In genomic region chr19:14409157-14410053, GRCh38 we compare ENCODE assay signal across 14 cellular contexts. TPM values are rescaled to one million over a fixed set of nuclear protein-coding genes. Genes with fewer than 3 reads are reported as not detected.
DNase-seq lines count a peak whose midpoint lies in the region; ATAC-seq, FAIRE-seq and TF ChIP-seq lines count a peak whose summit lies in the region.
"Had no signal": no experiment of that assay in that cellular context is flagged by ENCODE, and none has a peak within 500 bp of the region (broad histone marks: within the 10 kb centered on the region; RNA-seq: fewer than 3 reads in every experiment).

No MANE protein-coding gene starts in this region.

- peaks cover 16% of the 10 kb centered on the region for H3F3A ChIP-seq in SK-N-SH (replicated peaks; ENCODE audit: insufficient read depth)

- peaks cover 34% of the 10 kb centered on the region for H3K79me2 ChIP-seq in K562 (ENCODE audit: control insufficient read depth, insufficient read depth, low read length)
- H3K79me2 ChIP-seq in SK-N-SH (ENCODE audit: insufficient read depth): peaks cover 36% of the 10 kb centered on the region

- POLR2A ChIA-PET in Panc1 (lab: Charles Lee): interaction anchor here (0.6 kb wide), 1 partner anchor 222 kb away, joined by 3 read pairs; no protein-coding TSS in a partner anchor
- POLR2A ChIA-PET in K562 (lab: Yijun Ruan, JAX): interaction anchor here (0.6 to 1.4 kb wide), 8 partner anchors 9 to 390 kb away, joined by 3 to 5 read pairs (median 4); partner anchors contain the start of gene DDX39A
- POLR2A ChIA-PET in SK-N-SH (lab: Yijun Ruan, JAX): no interaction called here

- ATAC-seq in left ventricle myocardium superior (no peak), Panc1 (no peak), K562 (no peak)
- ATAC-seq in stimulated activated naive CD8-positive, alpha-beta T cell treated with anti-CD3 and anti-CD28 coated beads, Interleukin-15, amount 100 ng/mL, for 72 hours: no peak
- ATAC-seq: heart left ventricle, SK-N-SH treated with all-trans-retinoic acid at 6 μM for 48 hours, WTC11 had no signal

- H4K20me1 ChIP-seq in K562 (replicated peaks; ENCODE audit: control insufficient read depth, insufficient read depth, low read length) (peaks cover 64% of the 10 kb centered on the region), SK-N-SH (ENCODE audit: insufficient read depth) (peaks cover 39% of the 10 kb centered on the region)

- in situ Hi-C loops in Panc1 (cut with HindIII; ENCODE audit: low pct_unique_long_range_greater_than_20kb, low sequenced_read_pairs) (no loop called here), K562 (cut with MboI) (no loop called here)

- H3K9ac ChIP-seq in K562 (ENCODE audit: insufficient read depth in 1 of 2, low read depth in 2 of 2, low read length in 2 of 2) (peak overlapping the region in 1 of 2 experiments; percentile 33; a peak in 2 of 4 replicates), SK-N-SH (no peak overlapping the region)
- H3K9ac ChIP-seq: KMS-11 had no signal

- H3K36me3 ChIP-seq in Panc1 (ENCODE audit: control insufficient read depth, insufficient read depth, low read length) (peaks cover 5% of the 10 kb centered on the region), K562 (ENCODE audit: control insufficient read depth, insufficient read depth, low read length) (peaks cover 93% of the 10 kb centered on the region; the same call in 2 of the 3 replicates), SK-N-SH (replicated peaks in 1 of 2; ENCODE audit: control insufficient read depth in 1 of 2, insufficient read depth in 2 of 2, low read length in 1 of 2) (peaks cover 19 to 52% of the 10 kb centered on the region in 2 experiments)

- no peak for FAIRE-seq in K562 (lab: Jason Lieb, UNC)
- FAIRE-seq in HTR-8/SVneo (lab: Jason Lieb, UNC): no peak

- peak overlapping the region in 1 of 2 donors; percentile 41 for H3K4me3 Mint-ChIP-seq in stimulated activated naive CD8-positive, alpha-beta T cell treated with anti-CD3 and anti-CD28 coated beads, Interleukin-15, amount 100 ng/mL, for 72 hours
- H3K4me3 Mint-ChIP-seq: WTC11 had no signal

- no peak overlapping the region for H2AFZ ChIP-seq in K562 (ENCODE audit: low read depth, low read length)
- no peak overlapping the region for H2AFZ ChIP-seq in SK-N-SH (ENCODE audit: low read depth)

- peaks cover 90% of the 10 kb centered on the region for H3K4me1 Mint-ChIP-seq in stimulated activated naive CD8-positive, alpha-beta T cell treated with anti-CD3 and anti-CD28 coated beads, Interleukin-15, amount 100 ng/mL, for 72 hours

- TF ChIP-seq RAD21 in K562 (CRISPR knock-in tag; conservative IDR thresholded peaks at IDR 0.05 in 1 of 2, IDR thresholded peaks at IDR 0.05 in 1 of 2) (no peak), SK-N-SH (IDR thresholded peaks at IDR 0.05; ENCODE audit: low read length) (no peak)

- H3K4me2 ChIP-seq in K562 (ENCODE audit: insufficient read depth, low read length) (no peak overlapping the region), SK-N-SH (no peak overlapping the region)
- H3K4me2 ChIP-seq: KMS-11 had no signal

- H3K27me3 Mint-ChIP-seq in stimulated activated naive CD8-positive, alpha-beta T cell treated with anti-CD3 and anti-CD28 coated beads, Interleukin-15, amount 100 ng/mL, for 72 hours: no peaks in the 10 kb centered on the region

- H3K9me2 ChIP-seq in SK-N-SH: no peaks in the 10 kb centered on the region

- H3K9me3 ChIP-seq in Panc1 (ENCODE audit: control insufficient read depth, insufficient read depth, low read depth, low read length): no peaks in the 10 kb centered on the region
- H3K9me3 ChIP-seq in K562 (replicated peaks; ENCODE audit: control insufficient read depth, insufficient read depth, low read depth, low read length): no peaks in the 10 kb centered on the region
- no peaks in the 10 kb centered on the region for H3K9me3 ChIP-seq in SK-N-SH
- H3K9me3 ChIP-seq: heart left ventricle had no signal

- DNase-seq in left ventricle myocardium superior: peak; percentile 32
- no peak for DNase-seq in cardiac septum (ENCODE audit: low spot score)
- DNase-seq in Panc1 (ENCODE audit: low read depth, low spot score): no peak
- DNase-seq in K562 (ENCODE audit: extremely low read depth in 1 of 4, low spot score in 3 of 4): peak in 2 of 4 experiments; percentile 7 to 11
- DNase-seq in stimulated activated naive CD8-positive, alpha-beta T cell treated with anti-CD3 and anti-CD28 coated beads, Interleukin-15, amount 100 ng/mL, for 72 hours: no peak
- DNase-seq in HTR-8/SVneo (ENCODE audit: insufficient read length, low spot score): no peak
- no peak for DNase-seq in SK-N-SH
- DNase-seq in OCI-M2 (lab: John Stamatoyannopoulos, UW; ENCODE audit: unreplicated experiment): no peak
- DNase-seq: heart left ventricle, NCI-H2029 treated with DMSO at 0.1 percent for 48 hours, NCI-H82 had no signal

- no peak overlapping the region for H3K27ac ChIP-seq in Panc1 (ENCODE audit: low read length)
- H3K27ac ChIP-seq in K562 (ENCODE audit: extremely low read depth, low read depth, low read length): no peak overlapping the region
- H3K27ac ChIP-seq in SK-N-SH (ENCODE audit: low read depth in 2 of 2, low read length in 1 of 2): no peak overlapping the region
- H3K27ac ChIP-seq: KMS-11 had no signal

- H3K4me3 ChIP-seq in Panc1 (ENCODE audit: low read depth in 2 of 2, low read length in 2 of 2) (no peak overlapping the region), K562 (no peak overlapping the region), SK-N-SH (ENCODE audit: low read depth in 2 of 2, low read length in 1 of 2) (no peak overlapping the region)
- H3K4me3 ChIP-seq: heart left ventricle had no signal

- peak; percentile 48 for TF ChIP-seq POLR2A in K562 (conservative IDR thresholded peaks at IDR 0.05)

- intact Hi-C loops in left ventricle myocardium superior (cut with micrococcal nuclease) (no loop called here), cardiac septum (cut with DNase I) (loop anchor here (5.0 to 10.0 kb wide), 3 partner anchors 55 to 262 kb away; no protein-coding TSS in a partner anchor), Panc1 (cut with micrococcal nuclease; ENCODE audit: unreplicated experiment) (no loop called here), K562 (cut with micrococcal nuclease) (loop anchor here (10.0 kb wide), 1 partner anchor 265 kb away; no protein-coding TSS in a partner anchor)

- peaks cover 10% of the 10 kb centered on the region for H3K9me1 ChIP-seq in K562 (ENCODE audit: control insufficient read depth, insufficient read depth, low read length)

- peak overlapping the region; percentile 52 to 97 for H3K27ac Mint-ChIP-seq in stimulated activated naive CD8-positive, alpha-beta T cell treated with anti-CD3 and anti-CD28 coated beads, Interleukin-15, amount 100 ng/mL, for 72 hours
- H3K27ac Mint-ChIP-seq: WTC11 had no signal

- H3K27me3 ChIP-seq in Panc1 (ENCODE audit: control insufficient read depth, insufficient read depth, low read length) (no peaks in the 10 kb centered on the region), K562 (ENCODE audit: control insufficient read depth in 2 of 2, insufficient read depth in 2 of 2, low read length in 2 of 2) (no peaks in the 10 kb centered on the region), SK-N-SH (ENCODE audit: insufficient read depth) (no peaks in the 10 kb centered on the region)
- H3K27me3 ChIP-seq: heart left ventricle had no signal

- no peak for TF ChIP-seq CTCF in Panc1 (IDR thresholded peaks at IDR 0.05)
- TF ChIP-seq CTCF in K562 (IDR thresholded peaks at IDR 0.05 in 2 of 3, conservative IDR thresholded peaks at IDR 0.05 in 1 of 3; ENCODE audit: insufficient read depth in 2 of 3, low read depth in 1 of 3, low read length in 3 of 3): no peak
- no peak for TF ChIP-seq CTCF in SK-N-SH (IDR thresholded peaks at IDR 0.05)

- BruUV-seq in Panc1 (replicated peaks; lab: Mats Ljungman, UMichigan) (TSS peak; percentile 69), K562 (replicated peaks; lab: Mats Ljungman, UMichigan) (TSS peak; percentile 47)

- H3K9me3 Mint-ChIP-seq in stimulated activated naive CD8-positive, alpha-beta T cell treated with anti-CD3 and anti-CD28 coated beads, Interleukin-15, amount 100 ng/mL, for 72 hours: no peaks in the 10 kb centered on the region
- H3K9me3 Mint-ChIP-seq: WTC11 had no signal

- TF ChIP-seq EP300 in K562 (IDR thresholded peaks at IDR 0.05; ENCODE audit: low read length) (no peak), SK-N-SH (IDR thresholded peaks at IDR 0.05; ENCODE audit: borderline replicate concordance in 1 of 2, low read depth in 1 of 2, low read length in 1 of 2) (no peak)

- CTCF ChIA-PET in Panc1 (lab: Charles Lee) (interaction anchor here (0.5 kb wide), 1 partner anchor 78 kb away, joined by 3 read pairs; no protein-coding TSS in a partner anchor), K562 (lab: Yijun Ruan, JAX; ENCODE audit: low intra/inter-chr PET ratio) (no interaction called here), SK-N-SH (lab: Yijun Ruan, JAX) (interaction anchor here (1.0 to 2.3 kb wide), 5 partner anchors 61 to 273 kb away, joined by 4 to 11 read pairs (median 7); partner anchors contain the start of gene ASF1B)

- H3K4me1 ChIP-seq in Panc1 (ENCODE audit: control insufficient read depth, insufficient read depth, low read length) (peaks cover 22% of the 10 kb centered on the region), K562 (replicated peaks in 1 of 2; ENCODE audit: control insufficient read depth in 2 of 2, insufficient read depth in 2 of 2, low read length in 2 of 2) (peaks cover 5 to 57% of the 10 kb centered on the region in 2 experiments; a peak in 4 of 5 replicates), SK-N-SH (ENCODE audit: control insufficient read depth in 1 of 2, insufficient read depth in 2 of 2, low read depth in 1 of 2, low read length in 1 of 2) (peaks cover 8 to 16% of the 10 kb centered on the region in 2 experiments; a peak in 2 of 4 replicates)

- 91% methylated on average over 36 of the region's 39 CpGs for WGBS in K562 (ENCODE audit: insufficient coverage, low coverage, missing lambda C conversion rate)
- WGBS in SK-N-SH (ENCODE audit: low lambda C conversion rate): 95% methylated on average over 29 of the region's 39 CpGs

RNA-seq across cellular contexts. Expression of gene DDX39A, which starts 9.7 kb away (rescaled TPM):
- 32.4 TPM for total RNA-seq in left ventricle myocardium superior
- total RNA-seq in cardiac septum: 26.7 TPM
- 117 TPM for total RNA-seq in Panc1 (2021; ENCODE audit: unreplicated experiment)
- 96.9 TPM for polyA plus RNA-seq in Panc1 (2012; ENCODE audit: insufficient read length)
- total RNA-seq in K562 (2011; cell fraction: chromatin; rRNA removed; ENCODE audit: low replicate concordance): 212 and 603 TPM in 2 replicates
- total RNA-seq in K562 (2011; cell fraction: nucleolus; rRNA removed): 468 and 513 TPM in 2 replicates
- 227 and 308 TPM in 2 replicates for total RNA-seq in K562 (2011; cell fraction: nucleoplasm; rRNA removed)
- total RNA-seq in K562 (2014; rRNA removed): 239 and 284 TPM in 2 replicates
- 75.4 and 90.3 TPM in 2 replicates for total RNA-seq in K562 (2014; rRNA removed; fragmentation: Illumina TruSeq; extraction: Trizol)
- 163 and 166 TPM in 2 replicates for total RNA-seq in K562 (2015; rRNA removed; fragmentation: Illumina TruSeq; extraction: Trizol)
- 244 and 249 TPM in 2 replicates for total RNA-seq in K562 (2021)
- 120 and 136 TPM in 2 replicates for polyA plus RNA-seq in K562 (2011; rRNA removed)
- polyA plus RNA-seq in K562 (2011; cell fraction: cytosol; rRNA removed): 104 and 196 TPM in 2 replicates
- 938 and 1,011 TPM in 2 replicates for polyA plus RNA-seq in K562 (2011; cell fraction: nucleus; rRNA removed)
- polyA plus RNA-seq in K562 (2012): 261 and 285 TPM in 2 replicates
- polyA plus RNA-seq in K562 (2014; fragmentation: Illumina TruSeq; extraction: Trizol): 140 and 177 TPM in 2 replicates
- polyA plus RNA-seq in K562 (2014; fragmentation: Nextera tagmentation; extraction: Ambion mirVana): 100 to 1,000 TPM; 188 to 230 TPM
- polyA plus RNA-seq in K562 (2014; rRNA removed): 239 and 250 TPM in 2 replicates
- polyA minus RNA-seq in K562 (2011; rRNA and poly(A)+ RNA removed): 62.7 and 99.1 TPM in 2 replicates
- 83.0 and 99.1 TPM in 2 replicates for polyA minus RNA-seq in K562 (2011; cell fraction: cytosol; rRNA and poly(A)+ RNA removed)
- polyA minus RNA-seq in K562 (2011; cell fraction: nucleus; rRNA and poly(A)+ RNA removed): 152 and 185 TPM in 2 replicates
- polyA plus RNA-seq in SK-N-SH (2012; rRNA removed): 78.0 and 88.8 TPM in 2 replicates
- 29.8 and 45.2 TPM in 2 replicates for polyA plus RNA-seq in SK-N-SH (2012; cell fraction: cytosol; rRNA removed)
- 401 and 481 TPM in 2 replicates for polyA plus RNA-seq in SK-N-SH (2012; cell fraction: nucleus; rRNA removed)

RNA-seq across cellular contexts. Expression of gene PKN1, which starts 23.7 kb away (rescaled TPM):
- 162 TPM for total RNA-seq in left ventricle myocardium superior
- 136 TPM for total RNA-seq in cardiac septum
- total RNA-seq in Panc1 (2021; ENCODE audit: unreplicated experiment): 205 TPM
- polyA plus RNA-seq in Panc1 (2012; ENCODE audit: insufficient read length): 226 TPM
- 22.5 and 89.0 TPM in 2 replicates for total RNA-seq in K562 (2011; cell fraction: chromatin; rRNA removed; ENCODE audit: low replicate concordance)
- 76.9 and 79.6 TPM in 2 replicates for total RNA-seq in K562 (2011; cell fraction: nucleolus; rRNA removed)
- total RNA-seq in K562 (2011; cell fraction: nucleoplasm; rRNA removed): 33.7 and 45.6 TPM in 2 replicates
- 108 and 133 TPM in 2 replicates for total RNA-seq in K562 (2014; rRNA removed)
- 25.8 and 37.3 TPM in 2 replicates for total RNA-seq in K562 (2014; rRNA removed; fragmentation: Illumina TruSeq; extraction: Trizol)
- total RNA-seq in K562 (2015; rRNA removed; fragmentation: Illumina TruSeq; extraction: Trizol): 75.0 and 80.6 TPM in 2 replicates
- 222 and 228 TPM in 2 replicates for total RNA-seq in K562 (2021)
- polyA plus RNA-seq in K562 (2011; rRNA removed): 52.1 and 63.7 TPM in 2 replicates
- polyA plus RNA-seq in K562 (2011; cell fraction: cytosol; rRNA removed): 66.1 and 116 TPM in 2 replicates
- polyA plus RNA-seq in K562 (2011; cell fraction: nucleus; rRNA removed): 105 and 144 TPM in 2 replicates
- polyA plus RNA-seq in K562 (2012): 160 and 186 TPM in 2 replicates
- 77.5 and 97.5 TPM in 2 replicates for polyA plus RNA-seq in K562 (2014; fragmentation: Illumina TruSeq; extraction: Trizol)
- polyA plus RNA-seq in K562 (2014; fragmentation: Nextera tagmentation; extraction: Ambion mirVana): under 1 TPM; 0.30 to 0.57 TPM
- polyA plus RNA-seq in K562 (2014; rRNA removed): 97.3 and 108 TPM in 2 replicates
- polyA minus RNA-seq in K562 (2011; rRNA and poly(A)+ RNA removed): 37.3 and 59.9 TPM in 2 replicates
- 93.0 and 105 TPM in 2 replicates for polyA minus RNA-seq in K562 (2011; cell fraction: cytosol; rRNA and poly(A)+ RNA removed)
- polyA minus RNA-seq in K562 (2011; cell fraction: nucleus; rRNA and poly(A)+ RNA removed): 25.6 and 39.1 TPM in 2 replicates
- 68.0 and 99.6 TPM in 2 replicates for polyA plus RNA-seq in SK-N-SH (2012; rRNA removed)
- 43.0 and 58.2 TPM in 2 replicates for polyA plus RNA-seq in SK-N-SH (2012; cell fraction: cytosol; rRNA removed)
- polyA plus RNA-seq in SK-N-SH (2012; cell fraction: nucleus; rRNA removed): 85.8 and 112 TPM in 2 replicates

RNA-seq across cellular contexts. Expression of gene ADGRE5, which starts 28.2 kb away (rescaled TPM):
- total RNA-seq in left ventricle myocardium superior (39.5 TPM), cardiac septum (36.4 TPM), Panc1 (2021; ENCODE audit: unreplicated experiment) (109 TPM), K562 (2014; rRNA removed) (31.1 and 34.2 TPM in 2 replicates), K562 (2014; rRNA removed; fragmentation: Illumina TruSeq; extraction: Trizol) (8.3 and 10.0 TPM in 2 replicates), K562 (2015; rRNA removed; fragmentation: Illumina TruSeq; extraction: Trizol) (11.4 and 11.9 TPM in 2 replicates), K562 (2021) (58.2 and 68.9 TPM in 2 replicates)
- 128 TPM for polyA plus RNA-seq in Panc1 (2012; ENCODE audit: insufficient read length)
- total RNA-seq in K562 (2011; cell fraction: chromatin; rRNA removed; ENCODE audit: low replicate concordance): 133 and 378 TPM in 2 replicates
- 188 and 218 TPM in 2 replicates for total RNA-seq in K562 (2011; cell fraction: nucleolus; rRNA removed)
- 153 and 170 TPM in 2 replicates for total RNA-seq in K562 (2011; cell fraction: nucleoplasm; rRNA removed)
- polyA plus RNA-seq in K562 (2011; rRNA removed) (15.6 and 30.7 TPM in 2 replicates), K562 (2014; fragmentation: Illumina TruSeq; extraction: Trizol) (32.2 and 45.4 TPM in 2 replicates), K562 (2014; fragmentation: Nextera tagmentation; extraction: Ambion mirVana) (1 to 10 TPM; 2.5 to 3.1 TPM), K562 (2014; rRNA removed) (28.2 and 35.7 TPM in 2 replicates), SK-N-SH (2012; rRNA removed) (4.0 and 5.5 TPM in 2 replicates)
- polyA plus RNA-seq in K562 (2011; cell fraction: cytosol; rRNA removed): 15.4 and 18.5 TPM in 2 replicates
- 97.7 and 167 TPM in 2 replicates for polyA plus RNA-seq in K562 (2011; cell fraction: nucleus; rRNA removed)
- polyA plus RNA-seq in K562 (2012): 50.5 and 78.5 TPM in 2 replicates
- polyA minus RNA-seq in K562 (2011; rRNA and poly(A)+ RNA removed): 22.6 and 23.8 TPM in 2 replicates
- polyA minus RNA-seq in K562 (2011; cell fraction: cytosol; rRNA and poly(A)+ RNA removed): 20.7 and 23.5 TPM in 2 replicates
- 38.5 and 43.3 TPM in 2 replicates for polyA minus RNA-seq in K562 (2011; cell fraction: nucleus; rRNA and poly(A)+ RNA removed)
- 2.7 and 3.2 TPM in 2 replicates for polyA plus RNA-seq in SK-N-SH (2012; cell fraction: cytosol; rRNA removed)
- polyA plus RNA-seq in SK-N-SH (2012; cell fraction: nucleus; rRNA removed): 11.3 TPM in 2 replicates

Comparison
In these comparisons a context has a peak if more than half of its experiments do, and no peak if none do; other contexts are left out.
1. intact Hi-C loops: an anchor here in cardiac septum (5.0 to 10.0 kb wide) and K562 (10.0 kb wide); none called in left ventricle myocardium superior and Panc1.